Comparison of ENCODE assay signal across 1 cellular context in genomic region chr5:83740741-83741140, GRCh38.
A peak's percentile ranks its signal among the peaks of the same experiment; 100 is the strongest.
TF ChIP-seq lines count a peak whose summit lies in the region.

No MANE protein-coding gene starts in this region.

TF ChIP-seq in GM12878, 131 proteins besides CTCF, POLR2A, EP300 and RAD21 (continues in another document):
- TF ChIP-seq MEF2B (IDR thresholded peaks at IDR 0.05; ENCODE audit: partially characterized antibody, poor library complexity, severe bottlenecking) (peak; percentile 86), ZNF622 (IDR thresholded peaks at IDR 0.05) (no peak), ZBTB11 (CRISPR knock-in tag; IDR thresholded peaks at IDR 0.05) (no peak), ZNF24 (IDR thresholded peaks at IDR 0.05) (no peak), RELB (IDR thresholded peaks at IDR 0.05; ENCODE audit: low read depth) (no peak), ATF3 (IDR thresholded peaks at IDR 0.05; ENCODE audit: borderline replicate concordance, extremely low read depth, low read depth, low read length) (no peak), ZBED1 (IDR thresholded peaks at IDR 0.05; ENCODE audit: borderline replicate concordance) (no peak), RBBP5 (conservative IDR thresholded peaks at IDR 0.05) (no peak), SUPT20H (IDR thresholded peaks at IDR 0.05; ENCODE audit: borderline replicate concordance, control insufficient read depth, low read depth, low read length) (no peak), CUX1 (IDR thresholded peaks at IDR 0.05; ENCODE audit: insufficient replicate concordance, low read depth, low read length) (no peak), MEF2A (IDR thresholded peaks at IDR 0.05; ENCODE audit: insufficient read depth, low read depth, low read length) (peak; percentile 74), TAF1 (IDR thresholded peaks at IDR 0.05; ENCODE audit: borderline replicate concordance, low read depth, low read length) (no peak), DPF2 (IDR thresholded peaks at IDR 0.05) (no peak), ZZZ3 (IDR thresholded peaks at IDR 0.05; ENCODE audit: control insufficient read depth, insufficient read length, low read depth) (no peak), IRF3 (IDR thresholded peaks at IDR 0.05) (no peak), HSF1 (IDR thresholded peaks at IDR 0.05; ENCODE audit: low read depth, low read length) (no peak), SPI1 (IDR thresholded peaks at IDR 0.05; ENCODE audit: borderline replicate concordance, insufficient read depth, low read depth, low read length) (peak; percentile 75; the same call in 1 of the 2 replicates), MYB (IDR thresholded peaks at IDR 0.05; ENCODE audit: borderline replicate concordance, low read depth, low read length) (no peak), TCF3 (IDR thresholded peaks at IDR 0.05; ENCODE audit: borderline replicate concordance, insufficient read depth, low read depth, low read length) (no peak), KAT2A (conservative IDR thresholded peaks at IDR 0.05; ENCODE audit: control insufficient read depth, low read depth, low read length) (no peak), FOS (IDR thresholded peaks at IDR 0.05; ENCODE audit: borderline replicate concordance, extremely low read depth, insufficient read length) (no peak), ZNF592 (IDR thresholded peaks at IDR 0.05) (no peak), SREBF1 (IDR thresholded peaks at IDR 0.05; ENCODE audit: low read length) (no peak), ZBTB33 (IDR thresholded peaks at IDR 0.05) (no peak), NFYA (IDR thresholded peaks at IDR 0.05; ENCODE audit: borderline replicate concordance, low read depth, low read length) (no peak), ZSCAN29 (IDR thresholded peaks at IDR 0.05) (no peak), SIN3A (IDR thresholded peaks at IDR 0.05; ENCODE audit: low read depth, low read length) (no peak), NBN (IDR thresholded peaks at IDR 0.05) (no peak), MLLT1 (IDR thresholded peaks at IDR 0.05) (no peak), PKNOX1 (IDR thresholded peaks at IDR 0.05) (peak; percentile 21; the same call in 1 of the 2 replicates), SP1 (IDR thresholded peaks at IDR 0.05; ENCODE audit: low read depth, low read length) (no peak), ZNF384 (IDR thresholded peaks at IDR 0.05; ENCODE audit: borderline replicate concordance, low read depth, low read length) (no peak)
